14 cellular contexts compared by ENCODE assay signal in genomic region chr18:49022311-49023280, GRCh38.
DNase-seq lines count a peak whose midpoint lies in the region; ATAC-seq and TF ChIP-seq lines count a peak whose summit lies in the region.
"Had no signal": no experiment of that assay in that cellular context is flagged by ENCODE, and none has a peak within 500 bp of the region (broad histone marks: within the 10 kb centered on the region; RNA-seq: fewer than 3 reads in every experiment).

No MANE protein-coding gene starts in this region.

- H3K4me3 Mint-ChIP-seq in glutamatergic neuron (ENCODE audit: unreplicated experiment), result no peak overlapping the region

- no peak overlapping the region for H3K27ac ChIP-seq in coronary artery
- no peak overlapping the region for H3K27ac ChIP-seq in spleen
- H3K27ac ChIP-seq: SJSA1 had no signal

- H3K4me1 Mint-ChIP-seq in glutamatergic neuron (ENCODE audit: low read depth, unreplicated experiment), result no peaks in the 10 kb centered on the region

- H3K27me3 Mint-ChIP-seq in glutamatergic neuron (ENCODE audit: unreplicated experiment), result peaks cover 9% of the 10 kb centered on the region

- DNase-seq in activated CD4-positive, CD25-positive, alpha-beta regulatory T cell treated with anti-CD3 and anti-CD28 coated beads, Interleukin-2, amount 50 U/mL, for 72 hours, result peak; percentile 26
- DNase-seq in H7 (peak; percentile 20), coronary artery (ENCODE audit: low spot score) (peak; percentile 41), spleen (peak; percentile 68), glutamatergic neuron (no peak), NCI-H524 treated with DMSO at 0.1 percent for 48 hours (lab: John Stamatoyannopoulos, UW) (no peak)
- DNase-seq: 8988T; amniotic stem cell; central memory CD4-positive, alpha-beta T cell; effector memory CD4-positive, alpha-beta T cell had no signal

- intact Hi-C loops in spleen (cut with DNase I; ENCODE audit: low total_unique reads), result no loop called here

- H3K36me3 Mint-ChIP-seq in glutamatergic neuron (ENCODE audit: unreplicated experiment), result no peaks in the 10 kb centered on the region

- no peaks in the 10 kb centered on the region for H3K9me3 ChIP-seq in spleen
- H3K9me3 ChIP-seq: SJSA1 had no signal

- H3K4me3 ChIP-seq in H7 (ENCODE audit: insufficient read depth, low read depth, low read length), result no peak overlapping the region
- no peak overlapping the region for H3K4me3 ChIP-seq in coronary artery
- H3K4me3 ChIP-seq in spleen, result no peak overlapping the region
- H3K4me3 ChIP-seq: K562, SJSA1 had no signal

- H3K36me3 ChIP-seq in H7 (replicated peaks; ENCODE audit: control insufficient read depth, insufficient read depth, low read length) (no peaks in the 10 kb centered on the region), spleen (no peaks in the 10 kb centered on the region)
- H3K36me3 ChIP-seq: SJSA1 had no signal

- peaks cover 1% of the 10 kb centered on the region for H3K9me3 Mint-ChIP-seq in glutamatergic neuron (ENCODE audit: unreplicated experiment)

- no peak overlapping the region for H3K27ac Mint-ChIP-seq in glutamatergic neuron (ENCODE audit: unreplicated experiment)

- peaks cover 0 to 31% (median 7%) of the 10 kb centered on the region in 6 donors for H3K4me1 ChIP-seq in spleen

- TF ChIP-seq CTCF in coronary artery (IDR thresholded peaks at IDR 0.05), result no peak
- TF ChIP-seq CTCF in spleen (IDR thresholded peaks at IDR 0.05 in 8 of 11, conservative IDR thresholded peaks at IDR 0.05 in 3 of 11), result no peak
- TF ChIP-seq CTCF in glutamatergic neuron (IDR thresholded peaks at IDR 0.05; ENCODE audit: partially characterized antibody, unreplicated experiment), result no peak

- no peaks in the 10 kb centered on the region for H3K27me3 ChIP-seq in H7 (ENCODE audit: control insufficient read depth, insufficient read depth, low read length)
- H3K27me3 ChIP-seq in spleen (replicated peaks in 1 of 7), result peaks cover 0 to 23% (median 0%) of the 10 kb centered on the region in 7 donors
- H3K27me3 ChIP-seq: SJSA1 had no signal

- no peak for TF ChIP-seq POLR2A in spleen (IDR thresholded peaks at IDR 0.05)

- 91 to 96% (median 93%) methylated on average over 8 to 14 of the region's 14 CpGs for WGBS in spleen, 5 donors

- ATAC-seq in activated CD4-positive, CD25-positive, alpha-beta regulatory T cell treated with anti-CD3 and anti-CD28 coated beads, Interleukin-2, amount 50 U/mL, for 24 hours, result no peak
- ATAC-seq in HG02642 (IDR thresholded peaks at IDR 0.05; ENCODE audit: poor library complexity, unreplicated experiment), result no peak

Comparison
In these comparisons a context has a peak if more than half of its experiments do, and no peak if none do; other contexts are left out.
1. DNase-seq: peak in activated CD4-positive, CD25-positive, alpha-beta regulatory T cell treated with anti-CD3 and anti-CD28 coated beads, Interleukin-2, amount 50 U/mL, for 72 hours (single experiment), H7 (single experiment), coronary artery (single experiment) and spleen (single experiment); none in glutamatergic neuron (single experiment) and NCI-H524 treated with DMSO at 0.1 percent for 48 hours (single experiment).